Comparison of ENCODE assay signal across 10 cellular contexts in the genomic region with DNA sequence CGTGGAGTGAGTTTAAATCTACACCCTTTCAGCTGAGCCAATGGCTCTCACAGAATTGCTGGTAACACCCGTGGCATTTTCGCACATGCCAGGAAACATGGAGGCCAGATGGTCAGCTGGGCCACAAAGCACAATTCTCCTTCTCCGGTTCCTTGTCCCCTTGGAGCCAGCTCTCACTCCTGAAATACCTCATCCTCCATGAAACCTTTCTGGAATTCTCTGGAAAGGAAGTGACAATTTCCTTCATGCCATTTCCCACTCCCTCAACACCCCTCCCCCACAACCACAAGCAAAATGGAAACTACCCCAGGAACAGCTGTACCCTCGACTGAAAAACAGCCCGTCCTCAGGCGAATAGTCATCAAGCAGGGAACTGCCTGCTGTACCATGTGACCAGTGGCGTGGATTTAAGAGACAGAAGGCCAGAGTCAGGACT. TPM values are rescaled to one million over a fixed set of nuclear protein-coding genes. Genes with fewer than 3 reads are reported as not detected.
DNase-seq lines count a peak whose midpoint lies in the region; ATAC-seq and TF ChIP-seq lines count a peak whose summit lies in the region.
"Had no signal": no experiment of that assay in that cellular context is flagged by ENCODE, and none has a peak within 500 bp of the region (broad histone marks: within the 10 kb centered on the region; RNA-seq: fewer than 3 reads in every experiment).

No MANE protein-coding gene starts in this region.

- no peak overlapping the region for H2BK5ac ChIP-seq in mesenchymal stem cell (ENCODE audit: low read depth, low read length, poor library complexity, severe bottlenecking)

- H2AFZ ChIP-seq in mesenchymal stem cell (ENCODE audit: low read depth, low read length) = no peak overlapping the region

- H2AK5ac ChIP-seq in mesenchymal stem cell (ENCODE audit: low read length, severe bottlenecking) = no peak overlapping the region

- no peaks in the 10 kb centered on the region for H3K9me3 Mint-ChIP-seq in activated T-cell treated with anti-CD3 and anti-CD28 coated beads, Interleukin-2, amount 50 U/mL, for 72 hours

- H3K4me2 ChIP-seq in mesenchymal stem cell (ENCODE audit: low read length, poor library complexity, severe bottlenecking) = no peak overlapping the region

- H3K27me3 Mint-ChIP-seq in activated T-cell treated with anti-CD3 and anti-CD28 coated beads, Interleukin-2, amount 50 U/mL, for 72 hours (ENCODE audit: low read depth) = peaks cover 7% of the 10 kb centered on the region

- TF ChIP-seq POLR2A in right lobe of liver (IDR thresholded peaks at IDR 0.05) = no peak

- WGBS in liver = 61% methylated on average over 8 of the region's 8 CpGs
- WGBS in right lobe of liver (ENCODE audit: insufficient coverage, low coverage, low lambda C conversion rate, missing lambda C conversion rate) = 53% methylated on average over 5 of the region's 8 CpGs
- WGBS in mesenchymal stem cell = 69% methylated on average over 8 of the region's 8 CpGs

- H3K27me3 ChIP-seq in liver (ENCODE audit: control insufficient read depth in 4 of 4, insufficient read depth in 4 of 4, low read length in 3 of 4) (peaks cover 0 to 5% (median 0%) of the 10 kb centered on the region in 4 donors), right lobe of liver (no peaks in the 10 kb centered on the region), mesenchymal stem cell (ENCODE audit: control insufficient read depth in 1 of 2, insufficient read depth in 1 of 2, low read length in 2 of 2) (peaks cover 0 to 12% of the 10 kb centered on the region in 2 experiments)

- no peak overlapping the region for H3K14ac ChIP-seq in mesenchymal stem cell (ENCODE audit: low read length in 2 of 2)

- intact Hi-C loops in right lobe of liver (cut with DNase I) = loop anchor here in 1 of 2 donors (10.0 kb wide), 1 partner anchor 99 kb away; no protein-coding TSS in a partner anchor

- no peak overlapping the region for H2BK12ac ChIP-seq in mesenchymal stem cell (ENCODE audit: low read length in 2 of 2)

- ATAC-seq in right lobe of liver (no peak), GM19455 (IDR thresholded peaks at IDR 0.05; ENCODE audit: unreplicated experiment) (no peak)
- ATAC-seq in activated T-cell treated with anti-CD3 and anti-CD28 coated beads, Interleukin-2, amount 50 U/mL, for 72 hours (replicated peaks in 1 of 2) = no peak

- no peak overlapping the region for H2BK15ac ChIP-seq in mesenchymal stem cell (ENCODE audit: low read depth, poor library complexity, severe bottlenecking)

- peak overlapping the region; percentile 21 to 24 for H3K18ac ChIP-seq in mesenchymal stem cell (ENCODE audit: low read depth in 1 of 2, low read length in 2 of 2)

- H3K23ac ChIP-seq in mesenchymal stem cell (ENCODE audit: low read length in 2 of 2) = no peak overlapping the region

- H3K9me3 ChIP-seq in liver (ENCODE audit: control insufficient read depth in 4 of 4, low read length in 3 of 4) = no peaks in the 10 kb centered on the region
- H3K9me3 ChIP-seq in right lobe of liver = no peaks in the 10 kb centered on the region
- H3K9me3 ChIP-seq in mesenchymal stem cell (ENCODE audit: control insufficient read depth, low read length) = no peaks in the 10 kb centered on the region

- H3K36me3 Mint-ChIP-seq in activated T-cell treated with anti-CD3 and anti-CD28 coated beads, Interleukin-2, amount 50 U/mL, for 72 hours (ENCODE audit: insufficient read depth in 2 of 2) = peaks cover 0 to 1% of the 10 kb centered on the region in 2 donors

- H3K4me3 Mint-ChIP-seq in activated T-cell treated with anti-CD3 and anti-CD28 coated beads, Interleukin-2, amount 50 U/mL, for 72 hours = peak overlapping the region; percentile 83 to 87

- H3K36me3 ChIP-seq in liver (ENCODE audit: control insufficient read depth in 4 of 4, insufficient read depth in 3 of 4, low read depth in 1 of 4, low read length in 3 of 4) (no peaks in the 10 kb centered on the region), right lobe of liver (no peaks in the 10 kb centered on the region), mesenchymal stem cell (ENCODE audit: control insufficient read depth in 1 of 2, insufficient read depth in 2 of 2, low read depth in 1 of 2, low read length in 2 of 2) (peaks cover 3 to 39% of the 10 kb centered on the region in 2 experiments)

- TF ChIP-seq RAD21 in liver (IDR thresholded peaks at IDR 0.05) = no peak

- H4K8ac ChIP-seq in mesenchymal stem cell (ENCODE audit: low read length) = peak overlapping the region; percentile 72

- no peak for DNase-seq in right lobe of liver
- DNase-seq in activated T-cell treated with anti-CD3 and anti-CD28 coated beads, Interleukin-2, amount 50 U/mL, for 72 hours = no peak
- DNase-seq in mesenchymal stem cell = peak; percentile 52
- DNase-seq in A172 (ENCODE audit: low spot score) = no peak
- no peak for DNase-seq in SHP77 treated with DMSO at 0.1 percent for 48 hours (lab: John Stamatoyannopoulos, UW)
- no peak for DNase-seq in islet precursor cell
- DNase-seq: amniotic stem cell, NCI-H187 had no signal

- no peak overlapping the region for H3K9ac ChIP-seq in liver (ENCODE audit: low read depth in 1 of 2, low read length in 2 of 2)
- H3K9ac ChIP-seq in mesenchymal stem cell (ENCODE audit: low read length) = no peak overlapping the region

- H3K27ac Mint-ChIP-seq in activated T-cell treated with anti-CD3 and anti-CD28 coated beads, Interleukin-2, amount 50 U/mL, for 72 hours = peak overlapping the region; percentile 85

- TF ChIP-seq CTCF in liver (IDR thresholded peaks at IDR 0.05; ENCODE audit: low read depth, low read length, missing input control) (no peak), right lobe of liver (IDR thresholded peaks at IDR 0.05) (no peak)

- H3K4me1 ChIP-seq in liver (ENCODE audit: control insufficient read depth in 4 of 4, insufficient read depth in 4 of 4, low read length in 3 of 4) = peaks cover 0 to 6% (median 0%) of the 10 kb centered on the region in 4 donors
- no peaks in the 10 kb centered on the region for H3K4me1 ChIP-seq in right lobe of liver
- H3K4me1 ChIP-seq in mesenchymal stem cell (ENCODE audit: control insufficient read depth, insufficient read depth, low read depth, low read length) = peaks cover 39% of the 10 kb centered on the region

- H3K79me1 ChIP-seq in mesenchymal stem cell (replicated peaks; ENCODE audit: low read length, poor library complexity, severe bottlenecking) = peaks cover 9% of the 10 kb centered on the region

- H3K4me3 ChIP-seq in liver (ENCODE audit: low read depth in 1 of 3, low read length in 3 of 3) (no peak overlapping the region), right lobe of liver (no peak overlapping the region), mesenchymal stem cell (ENCODE audit: insufficient read depth in 1 of 2, low read depth in 1 of 2, low read length in 2 of 2) (no peak overlapping the region)

- H3K4ac ChIP-seq in mesenchymal stem cell (ENCODE audit: low read depth in 1 of 2, low read length in 2 of 2) = no peak overlapping the region

- no peak overlapping the region for H2BK120ac ChIP-seq in mesenchymal stem cell (ENCODE audit: low read depth, low read length)

- peaks cover 89% of the 10 kb centered on the region for H3K4me1 Mint-ChIP-seq in activated T-cell treated with anti-CD3 and anti-CD28 coated beads, Interleukin-2, amount 50 U/mL, for 72 hours (ENCODE audit: low read depth)

- peak overlapping the region; percentile 31 to 54 for H3K27ac ChIP-seq in liver (ENCODE audit: low read depth in 1 of 2, low read length in 2 of 2)
- H3K27ac ChIP-seq in right lobe of liver = no peak overlapping the region
- H3K27ac ChIP-seq in mesenchymal stem cell (ENCODE audit: low read length, poor library complexity, severe bottlenecking) = no peak overlapping the region

- H4K91ac ChIP-seq in mesenchymal stem cell (ENCODE audit: low read length) = no peak overlapping the region

TF ChIP-seq in liver, 16 proteins besides CTCF, POLR2A, EP300 and RAD21 (continues in another document):
- TF ChIP-seq TAF1 (conservative IDR thresholded peaks at IDR 0.05) (no peak), GABPA (IDR thresholded peaks at IDR 0.05 in 1 of 2, conservative IDR thresholded peaks at IDR 0.05 in 1 of 2) (no peak), HNF4A (conservative IDR thresholded peaks at IDR 0.05) (no peak), EGR1 (IDR thresholded peaks at IDR 0.05; ENCODE audit: low read depth in 2 of 2) (no peak), HNF4G (IDR thresholded peaks at IDR 0.05) (no peak), FOXA1 (IDR thresholded peaks at IDR 0.05) (no peak), ZBTB33 (IDR thresholded peaks at IDR 0.05) (no peak), RXRA (IDR thresholded peaks at IDR 0.05) (no peak), FOXA2 (IDR thresholded peaks at IDR 0.05) (no peak), NR2F2 (IDR thresholded peaks at IDR 0.05) (no peak), SP1 (IDR thresholded peaks at IDR 0.05) (no peak)
- TF ChIP-seq, protein P1, sequence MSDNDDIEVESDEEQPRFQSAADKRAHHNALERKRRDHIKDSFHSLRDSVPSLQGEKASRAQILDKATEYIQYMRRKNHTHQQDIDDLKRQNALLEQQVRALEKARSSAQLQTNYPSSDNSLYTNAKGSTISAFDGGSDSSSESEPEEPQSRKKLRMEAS (IDR thresholded peaks at IDR 0.05) = no peak

RNA-seq across cellular contexts. Expression of gene ELF4, which starts 24.7 kb away (rescaled TPM):
- total RNA-seq in liver = 1 to 10 TPM; 1.6 to 4.7 TPM
- polyA plus RNA-seq in liver = 1 to 10 TPM in 1 of 2 donors, under 1 TPM in 1; 0.35 to 1.3 TPM
- 1 to 10 TPM in 5 of 6 experiments, under 1 TPM in 1; 0.80 to 2.8 (median 1.6) TPM for total RNA-seq in right lobe of liver
- 10 to 100 TPM; 37.9 to 41.0 TPM for total RNA-seq in activated T-cell treated with anti-CD3 and anti-CD28 coated beads, Interleukin-2, amount 50 U/mL, for 72 hours
- 21.0 TPM for polyA plus RNA-seq in mesenchymal stem cell (2013, experiment 1 of 2)
- 20.8 TPM for polyA plus RNA-seq in mesenchymal stem cell (2013, experiment 2 of 2)
- total RNA-seq in A172 (2014; rRNA removed; shearing (Covaris generic)) = 8.0 and 8.6 TPM in 2 replicates

Comparison
In these comparisons a context has a peak if more than half of its experiments do, and no peak if none do; other contexts are left out.
1. H3K27ac ChIP-seq: peak in liver (2 of 2); none in right lobe of liver (0 of 3) and mesenchymal stem cell (single experiment).